In the genomic region with DNA sequence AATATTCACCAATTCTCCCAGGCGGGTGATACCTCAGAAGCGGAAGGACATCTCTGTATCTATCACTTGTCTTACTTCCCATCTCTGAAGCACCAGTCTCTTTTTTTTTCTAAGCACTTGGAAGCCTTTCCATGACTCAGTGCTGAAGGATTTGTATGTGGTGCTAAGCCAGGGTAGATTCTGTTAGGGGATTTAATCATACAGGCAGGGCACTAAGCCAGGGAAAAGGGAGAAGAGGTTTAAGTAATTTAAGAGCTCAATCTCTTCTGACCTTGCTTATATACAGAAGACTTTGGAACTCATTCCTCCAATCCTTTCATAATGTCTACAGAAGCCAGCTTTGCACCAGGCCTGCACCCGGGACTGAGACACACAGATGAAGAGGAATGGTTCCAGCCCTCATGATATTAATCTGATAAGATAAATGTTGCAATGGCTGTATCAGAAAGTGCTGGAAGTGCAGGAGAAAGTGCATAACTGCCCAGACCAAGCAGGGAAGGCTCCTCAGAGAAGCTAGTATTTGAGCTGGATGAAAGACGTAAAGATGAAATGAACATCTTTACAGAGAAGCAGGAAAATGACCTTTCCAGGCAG, we compare ENCODE assay signal across 17 cellular contexts. TPM values are rescaled to one million over a fixed set of nuclear protein-coding genes. Genes with fewer than 3 reads are reported as not detected.
A peak's percentile ranks its signal among the peaks of the same experiment; 100 is the strongest.
DNase-seq lines count a peak whose midpoint lies in the region; ATAC-seq and TF ChIP-seq lines count a peak whose summit lies in the region.
"Had no signal": no experiment of that assay in that cellular context is flagged by ENCODE, and none has a peak within 500 bp of the region (broad histone marks: within the 10 kb centered on the region; RNA-seq: fewer than 3 reads in every experiment).

No MANE protein-coding gene starts in this region.

- no peaks in the 10 kb centered on the region for H3K36me3 ChIP-seq in mammary epithelial cell (ENCODE audit: insufficient read depth, low read length)
- H3K36me3 ChIP-seq: upper lobe of right lung had no signal

- H4K20me1 ChIP-seq in mammary epithelial cell (ENCODE audit: insufficient read depth, low read length) = no peaks in the 10 kb centered on the region

- intact Hi-C loops in mammary epithelial cell (cut with micrococcal nuclease) = no loop called here

- 44% methylated on average over 4 of the region's 4 CpGs for WGBS in mammary epithelial cell (ENCODE audit: low coverage, missing lambda C conversion rate)

- peaks cover 19% of the 10 kb centered on the region for H3K9me3 Mint-ChIP-seq in mesothelial cell of epicardium
- peaks cover 10 to 17% of the 10 kb centered on the region in 2 donors for H3K9me3 Mint-ChIP-seq in activated naive CD4-positive, alpha-beta T cell treated with anti-CD3 and anti-CD28 coated beads, Interleukin-2, amount 50 U/mL, for 72 hours

- in situ Hi-C loops in mammary epithelial cell (cut with MboI; ENCODE audit: low sequenced_read_pairs in 2 of 2) = no loop called here

- no peak for ATAC-seq in activated naive CD4-positive, alpha-beta T cell treated with anti-CD3 and anti-CD28 coated beads, Interleukin-2, amount 50 U/mL, for 72 hours
- ATAC-seq in HG02973 (IDR thresholded peaks at IDR 0.05; ENCODE audit: unreplicated experiment) = no peak
- ATAC-seq: activated T-cell treated with anti-CD3 and anti-CD28 coated beads, Interleukin-2, amount 50 U/mL, for 4 hours; natural killer cell; upper lobe of right lung had no signal

- peaks cover 8% of the 10 kb centered on the region for H3K36me3 Mint-ChIP-seq in mesothelial cell of epicardium
- H3K36me3 Mint-ChIP-seq in activated naive CD4-positive, alpha-beta T cell treated with anti-CD3 and anti-CD28 coated beads, Interleukin-2, amount 50 U/mL, for 72 hours = no peaks in the 10 kb centered on the region
- H3K36me3 Mint-ChIP-seq: natural killer cell had no signal

- peaks cover 22% of the 10 kb centered on the region for H3K27me3 Mint-ChIP-seq in mesothelial cell of epicardium (ENCODE audit: low read depth)

- BruUV-seq in mammary epithelial cell (replicated peaks; lab: Mats Ljungman, UMichigan) = no TSS peak

- H3K27me3 ChIP-seq in mammary epithelial cell (ENCODE audit: insufficient read depth, low read length) = peaks cover 3% of the 10 kb centered on the region
- H3K27me3 ChIP-seq: upper lobe of right lung had no signal

- H3K27ac Mint-ChIP-seq in mesothelial cell of epicardium = peak overlapping the region; percentile 4
- no peak overlapping the region for H3K27ac Mint-ChIP-seq in activated naive CD4-positive, alpha-beta T cell treated with anti-CD3 and anti-CD28 coated beads, Interleukin-2, amount 50 U/mL, for 72 hours
- H3K27ac Mint-ChIP-seq: immature natural killer cell, natural killer cell had no signal

- H3K4me1 ChIP-seq in mammary epithelial cell (ENCODE audit: insufficient read depth, low read length) = no peaks in the 10 kb centered on the region
- H3K4me1 ChIP-seq: upper lobe of right lung had no signal

- H3K79me2 ChIP-seq in mammary epithelial cell (ENCODE audit: insufficient read depth, low read length) = no peaks in the 10 kb centered on the region

- CTCF ChIA-PET in mammary epithelial cell (lab: Charles Lee; ENCODE audit: low non-redundant PET) = no interaction called here

- H3K27ac ChIP-seq in mammary epithelial cell (ENCODE audit: insufficient read depth, low read depth, low read length) = no peak overlapping the region
- H3K27ac ChIP-seq: C4-2B, SK-N-MC, upper lobe of right lung had no signal

- dilution Hi-C loops in mammary epithelial cell (cut with HindIII; ENCODE audit: low sequenced_read_pairs) = loop anchor here (5.0 kb wide), 1 partner anchor 48 kb away; no protein-coding TSS in a partner anchor

- H2AFZ ChIP-seq in mammary epithelial cell (ENCODE audit: low read depth, low read length) = no peak overlapping the region

- TF ChIP-seq CTCF in mammary epithelial cell (conservative IDR thresholded peaks at IDR 0.05 in 1 of 2, IDR thresholded peaks at IDR 0.05 in 1 of 2; ENCODE audit: extremely low read depth in 1 of 2, insufficient read depth in 1 of 2, low read depth in 1 of 2, low read length in 2 of 2) = no peak
- TF ChIP-seq CTCF in mesothelial cell of epicardium (IDR thresholded peaks at IDR 0.05; ENCODE audit: unreplicated experiment) = no peak

- no peak overlapping the region for H3K4me3 ChIP-seq in mammary epithelial cell (replicated peaks in 1 of 3; ENCODE audit: insufficient read depth in 1 of 3, low read depth in 2 of 3, low read length in 3 of 3)
- H3K4me3 ChIP-seq: SK-N-MC, upper lobe of right lung had no signal

- DNase-seq in AG08395 (ENCODE audit: low spot score) = peak; percentile 62
- peak; percentile 29 for DNase-seq in LHCN-M2 (ENCODE audit: low read depth)
- peak; percentile 53 for DNase-seq in mammary epithelial cell
- DNase-seq in mesothelial cell of epicardium (ENCODE audit: low spot score in 2 of 2, unreplicated experiment in 2 of 2) = no peak
- no peak for DNase-seq in activated naive CD4-positive, alpha-beta T cell treated with anti-CD3 and anti-CD28 coated beads, Interleukin-2, amount 50 U/mL, for 72 hours (ENCODE audit: low spot score in 2 of 2)
- no peak for DNase-seq in NCI-H345 treated with DMSO at 0.1 percent for 48 hours (lab: John Stamatoyannopoulos, UW; ENCODE audit: unreplicated experiment)
- no peak for DNase-seq in NOMO-1 treated with DMSO at 0.1 percent for 48 hours (lab: John Stamatoyannopoulos, UW; ENCODE audit: unreplicated experiment)
- DNase-seq: activated CD4-positive, CD25-positive, alpha-beta regulatory T cell treated with anti-CD3 and anti-CD28 coated beads, Interleukin-2, amount 50 U/mL, for 72 hours; activated T-cell treated with anti-CD3 and anti-CD28 coated beads, Interleukin-2, amount 50 U/mL, for 4 hours; immature natural killer cell; natural killer cell; NCI-H774; upper lobe of right lung had no signal

- no peak overlapping the region for H3K4me3 Mint-ChIP-seq in mesothelial cell of epicardium
- H3K4me3 Mint-ChIP-seq: activated T-cell treated with anti-CD3 and anti-CD28 coated beads, Interleukin-2, amount 50 U/mL, for 4 hours; immature natural killer cell; natural killer cell had no signal

- peaks cover 11% of the 10 kb centered on the region for H3K4me1 Mint-ChIP-seq in mesothelial cell of epicardium
- H3K4me1 Mint-ChIP-seq: immature natural killer cell, natural killer cell had no signal

- H3K9me3 ChIP-seq in mammary epithelial cell (replicated peaks; ENCODE audit: insufficient read depth, low read length) = no peaks in the 10 kb centered on the region
- H3K9me3 ChIP-seq: upper lobe of right lung had no signal

- no peak overlapping the region for H3K9ac ChIP-seq in mammary epithelial cell (ENCODE audit: insufficient read depth, low read length)

- H3K4me2 ChIP-seq in mammary epithelial cell (ENCODE audit: insufficient read depth, low read depth, low read length) = no peak overlapping the region

RNA-seq across cellular contexts. Expression of a gene that starts 11.0 kb away (rescaled TPM):
- total RNA-seq in LHCN-M2 (2014; rRNA removed) = not detected in 2 replicates
- polyA plus RNA-seq in LHCN-M2 (2012) = not detected
- total RNA-seq in mammary epithelial cell = not detected
- not detected for polyA plus RNA-seq in mammary epithelial cell
- polyA minus RNA-seq in mammary epithelial cell = not detected
- 10.1 to 10.2 TPM (median 10.1 TPM) in 3 replicates for total RNA-seq in mesothelial cell of epicardium
- total RNA-seq in activated naive CD4-positive, alpha-beta T cell treated with anti-CD3 and anti-CD28 coated beads, Interleukin-2, amount 50 U/mL, for 72 hours = not detected
- total RNA-seq: activated T-cell treated with anti-CD3 and anti-CD28 coated beads, Interleukin-2, amount 50 U/mL, for 4 hours; endothelial cell of umbilical vein; natural killer cell; upper lobe of right lung had no signal
- polyA plus RNA-seq: endothelial cell of umbilical vein, immature natural killer cell had no signal

Comparison
In these comparisons a context has a peak if more than half of its experiments do, and no peak if none do; other contexts are left out.
1. DNase-seq: peak in AG08395 (single experiment), LHCN-M2 (single experiment) and mammary epithelial cell (single experiment); none in mesothelial cell of epicardium (0 of 2), activated naive CD4-positive, alpha-beta T cell treated with anti-CD3 and anti-CD28 coated beads, Interleukin-2, amount 50 U/mL, for 72 hours (0 of 2), NCI-H345 treated with DMSO at 0.1 percent for 48 hours (single experiment) and NOMO-1 treated with DMSO at 0.1 percent for 48 hours (single experiment).
2. RNA of a gene that starts 11.0 kb away (total RNA-seq): 10.1 to 10.2 TPM in mesothelial cell of epicardium; not detected in activated naive CD4-positive, alpha-beta T cell treated with anti-CD3 and anti-CD28 coated beads, Interleukin-2, amount 50 U/mL, for 72 hours, not detected in LHCN-M2 and not detected in mammary epithelial cell; every median in the first group is over 10 times any median in the second.